ENCODE assay signal across 12 cellular contexts in the genomic region with DNA sequence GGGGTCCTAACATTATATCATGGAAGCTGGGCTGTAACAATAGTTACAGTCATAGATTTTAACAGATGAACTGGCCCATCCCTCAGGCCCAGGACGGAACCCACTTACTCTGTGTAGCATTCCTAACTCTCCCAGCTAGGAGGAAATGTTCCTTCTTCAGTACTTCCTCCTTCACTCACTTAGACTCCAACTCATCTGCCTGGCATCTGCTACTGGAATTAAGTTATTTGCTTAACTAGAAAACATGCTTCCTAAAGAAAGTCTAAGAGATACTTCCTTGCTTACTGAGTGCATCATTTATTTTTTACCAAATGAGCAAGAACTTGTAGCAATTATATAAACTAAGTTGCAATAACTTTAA. TPM values are rescaled to one million over a fixed set of nuclear protein-coding genes. Genes with fewer than 3 reads are reported as not detected.
DNase-seq lines count a peak whose midpoint lies in the region; ATAC-seq and TF ChIP-seq lines count a peak whose summit lies in the region.
"Had no signal": no experiment of that assay in that cellular context is flagged by ENCODE, and none has a peak within 500 bp of the region (broad histone marks: within the 10 kb centered on the region; RNA-seq: fewer than 3 reads in every experiment).

No MANE protein-coding gene starts in this region.

- TF ChIP-seq POLR2A in breast epithelium (IDR thresholded peaks at IDR 0.05): no peak

- intact Hi-C loops in breast epithelium (cut with DNase I; ENCODE audit: low total_unique reads) (no loop called here), upper lobe of right lung (cut with DNase I) (no loop called here)

- no peak for TF ChIP-seq CTCF in breast epithelium (IDR thresholded peaks at IDR 0.05)
- TF ChIP-seq CTCF in upper lobe of right lung (IDR thresholded peaks at IDR 0.05): no peak

- ATAC-seq in upper lobe of right lung: peak; percentile 32
- ATAC-seq: activated naive CD8-positive, alpha-beta T cell treated with anti-CD3 and anti-CD28 coated beads, Interleukin-2, amount 50 U/mL, for 24 hours had no signal

- H3K9me3 ChIP-seq in breast epithelium (no peaks in the 10 kb centered on the region), upper lobe of right lung (no peaks in the 10 kb centered on the region)
- H3K9me3 ChIP-seq: thoracic aorta had no signal

- peak; percentile 13 for DNase-seq in DMS53 (lab: John Stamatoyannopoulos, UW)
- no peak for DNase-seq in DMS53 treated with DMSO at 0.1 percent for 48 hours (lab: John Stamatoyannopoulos, UW; ENCODE audit: unreplicated experiment)
- DNase-seq in breast epithelium (ENCODE audit: low spot score in 2 of 2): no peak
- peak; percentile 71 for DNase-seq in islet precursor cell
- no peak for DNase-seq in upper lobe of right lung
- no peak for DNase-seq in RPMI8226
- no peak for DNase-seq in activated naive CD4-positive, alpha-beta T cell (lab: John Stamatoyannopoulos, UW)
- no peak for DNase-seq in NCI-H1048 (lab: John Stamatoyannopoulos, UW)
- DNase-seq: activated naive CD8-positive, alpha-beta T cell treated with anti-CD3 and anti-CD28 coated beads, Interleukin-2, amount 50 U/mL, for 24 hours; hypothalamus; stimulated activated CD4-positive, alpha-beta T cell treated with anti-CD3 and anti-CD28 coated beads, Interleukin-4, amount 100 ng/mL, for 24 hours had no signal

- H3K4me3 ChIP-seq in breast epithelium (no peak overlapping the region), upper lobe of right lung (no peak overlapping the region)
- H3K4me3 ChIP-seq: thoracic aorta had no signal

- H3K4me1 ChIP-seq in breast epithelium: no peaks in the 10 kb centered on the region
- no peaks in the 10 kb centered on the region for H3K4me1 ChIP-seq in upper lobe of right lung

- H3K27me3 ChIP-seq in breast epithelium (no peaks in the 10 kb centered on the region), upper lobe of right lung (no peaks in the 10 kb centered on the region)

- H3K36me3 ChIP-seq in breast epithelium: no peaks in the 10 kb centered on the region
- peaks cover 8% of the 10 kb centered on the region for H3K36me3 ChIP-seq in upper lobe of right lung

- H3K27ac ChIP-seq in breast epithelium (peak overlapping the region; percentile 46 to 60), upper lobe of right lung (no peak overlapping the region)
- H3K27ac ChIP-seq: thoracic aorta had no signal

RNA-seq across cellular contexts. Expression of a gene that starts 20.5 kb away (rescaled TPM):
- total RNA-seq in breast epithelium: 10 to 100 TPM; 33.8 to 50.6 (median 39.0) TPM
- 40.0 TPM for total RNA-seq in upper lobe of right lung

Comparison
In these comparisons a context has a peak if more than half of its experiments do, and no peak if none do; other contexts are left out.
1. DNase-seq: peak in DMS53 (single experiment) and islet precursor cell (single experiment); none in DMS53 treated with DMSO at 0.1 percent for 48 hours (single experiment), breast epithelium (0 of 2), upper lobe of right lung (single experiment), RPMI8226 (single experiment), activated naive CD4-positive, alpha-beta T cell (0 of 4) and NCI-H1048 (single experiment).